Comparison of ENCODE assay signal across 19 cellular contexts in genomic region chr4:82652062-82652461, GRCh38.
DNase-seq lines count a peak whose midpoint lies in the region; ATAC-seq and TF ChIP-seq lines count a peak whose summit lies in the region.
"Had no signal": no experiment of that assay in that cellular context is flagged by ENCODE, and none has a peak within 500 bp of the region (broad histone marks: within the 10 kb centered on the region; RNA-seq: fewer than 3 reads in every experiment).

No MANE protein-coding gene starts in this region.

- H3K79me2 ChIP-seq in SK-N-SH (ENCODE audit: insufficient read depth), result no peaks in the 10 kb centered on the region

- WGBS in SK-N-SH (ENCODE audit: low lambda C conversion rate), result 57% methylated on average over 4 of the region's 4 CpGs

- DNase-seq in SK-N-SH, result no peak
- peak; percentile 92 for DNase-seq in SIG-M5 treated with dmso at 0.1 percent for 504 hours (lab: John Stamatoyannopoulos, UW; ENCODE audit: unreplicated experiment)
- DNase-seq in fibroblast of the aortic adventitia (ENCODE audit: low read depth), result peak; percentile 20
- no peak for DNase-seq in upper lobe of right lung
- DNase-seq in SW480 (ENCODE audit: low spot score), result no peak
- DNase-seq in NCI-H1694 (lab: John Stamatoyannopoulos, UW), result no peak
- DNase-seq: activated naive CD4-positive, alpha-beta T cell; Calu3; caudate nucleus; mesenchymal stem cell; NCI-H1694 treated with DMSO at 0.1 percent for 48 hours; NCI-H69; occipital lobe; Right ventricle myocardium superior had no signal

- H4K20me1 ChIP-seq in SK-N-SH (ENCODE audit: insufficient read depth), result no peaks in the 10 kb centered on the region

- H2AFZ ChIP-seq in SK-N-SH (ENCODE audit: low read depth), result no peak overlapping the region

- peaks cover 0 to 11% of the 10 kb centered on the region in 2 experiments; a peak in 1 of 4 replicates for H3K4me1 ChIP-seq in SK-N-SH (ENCODE audit: control insufficient read depth in 1 of 2, insufficient read depth in 2 of 2, low read depth in 1 of 2, low read length in 1 of 2)
- no peaks in the 10 kb centered on the region for H3K4me1 ChIP-seq in upper lobe of right lung

- peak overlapping the region in 1 of 2 experiments; percentile 44; a peak in 1 of 4 replicates for H3K27ac ChIP-seq in SK-N-SH (ENCODE audit: low read depth in 2 of 2, low read length in 1 of 2)
- no peak overlapping the region for H3K27ac ChIP-seq in upper lobe of right lung
- H3K27ac ChIP-seq: 22Rv1, thoracic aorta, VCaP had no signal

- no peaks in the 10 kb centered on the region for H3K27me3 ChIP-seq in SK-N-SH (ENCODE audit: insufficient read depth)
- no peaks in the 10 kb centered on the region for H3K27me3 ChIP-seq in upper lobe of right lung

- H3K9me3 ChIP-seq in SK-N-SH (no peaks in the 10 kb centered on the region), upper lobe of right lung (no peaks in the 10 kb centered on the region)
- H3K9me3 ChIP-seq: thoracic aorta had no signal

- CTCF ChIA-PET in SK-N-SH (lab: Yijun Ruan, JAX), result interaction anchor here (1.4 kb wide), 1 partner anchor 69 kb away, joined by 4 read pairs; no protein-coding TSS in a partner anchor

- no peak for TF ChIP-seq EP300 in SK-N-SH (IDR thresholded peaks at IDR 0.05; ENCODE audit: borderline replicate concordance in 1 of 2, low read depth in 1 of 2, low read length in 1 of 2)

- H3K9me2 ChIP-seq in SK-N-SH, result no peaks in the 10 kb centered on the region

- intact Hi-C loops in upper lobe of right lung (cut with DNase I), result no loop called here

- peaks cover 0 to 3% of the 10 kb centered on the region in 2 experiments for H3K36me3 ChIP-seq in SK-N-SH (replicated peaks in 1 of 2; ENCODE audit: control insufficient read depth in 1 of 2, insufficient read depth in 2 of 2, low read length in 1 of 2)
- no peaks in the 10 kb centered on the region for H3K36me3 ChIP-seq in upper lobe of right lung
- H3K36me3 ChIP-seq: thoracic aorta had no signal

- no peak overlapping the region for H3K9ac ChIP-seq in SK-N-SH

- no peak overlapping the region for H3K4me3 ChIP-seq in SK-N-SH (ENCODE audit: low read depth in 2 of 2, low read length in 1 of 2)
- H3K4me3 ChIP-seq in fibroblast of the aortic adventitia (ENCODE audit: low read depth, low read length), result no peak overlapping the region
- H3K4me3 ChIP-seq in upper lobe of right lung, result no peak overlapping the region
- H3K4me3 ChIP-seq: thoracic aorta had no signal

- peaks cover 11% of the 10 kb centered on the region for H3F3A ChIP-seq in SK-N-SH (replicated peaks; ENCODE audit: insufficient read depth)

- TF ChIP-seq RAD21 in SK-N-SH (IDR thresholded peaks at IDR 0.05; ENCODE audit: low read length), result no peak

- POLR2A ChIA-PET in SK-N-SH (lab: Yijun Ruan, JAX), result no interaction called here

- ATAC-seq in SK-N-SH treated with all-trans-retinoic acid at 6 μM for 48 hours (peak; percentile 42; the same call in 1 of the 3 replicates), upper lobe of right lung (peak; percentile 72), HG02870 (IDR thresholded peaks at IDR 0.05; ENCODE audit: unreplicated experiment) (no peak)

- TF ChIP-seq CTCF in SK-N-SH (IDR thresholded peaks at IDR 0.05) (no peak), fibroblast of the aortic adventitia (IDR thresholded peaks at IDR 0.05; ENCODE audit: insufficient read depth, low read length) (no peak), upper lobe of right lung (IDR thresholded peaks at IDR 0.05) (no peak)

- H3K4me2 ChIP-seq in SK-N-SH, result no peak overlapping the region

TF ChIP-seq in SK-N-SH treated with all-trans-retinoic acid at 6 μM for 48 hours, 23 proteins besides CTCF, POLR2A, EP300 and RAD21:
- TF ChIP-seq PPARA (CRISPR knock-in tag; IDR thresholded peaks at IDR 0.05; ENCODE audit: borderline replicate concordance) (no peak), ESRRG (CRISPR knock-in tag; IDR thresholded peaks at IDR 0.05) (no peak), PATZ1 (CRISPR knock-in tag; IDR thresholded peaks at IDR 0.05; ENCODE audit: borderline replicate concordance) (no peak)

TF ChIP-seq in SK-N-SH, 30 proteins besides CTCF, POLR2A, EP300 and RAD21:
- TF ChIP-seq TEAD4 (IDR thresholded peaks at IDR 0.05; ENCODE audit: borderline replicate concordance, insufficient read depth) (no peak), USF2 (IDR thresholded peaks at IDR 0.05; ENCODE audit: borderline replicate concordance, low read depth, low read length) (no peak), TCF12 (IDR thresholded peaks at IDR 0.05) (no peak), REST (IDR thresholded peaks at IDR 0.05; ENCODE audit: low read depth, low read length) (no peak), FOXM1 (IDR thresholded peaks at IDR 0.05; ENCODE audit: low read depth) (no peak), SMC3 (IDR thresholded peaks at IDR 0.05; ENCODE audit: low read depth, low read length) (no peak), GATA2 (CRISPR knock-in tag; IDR thresholded peaks at IDR 0.05) (no peak), FOSL2 (IDR thresholded peaks at IDR 0.05; ENCODE audit: borderline replicate concordance, low read depth) (no peak), USF1 (IDR thresholded peaks at IDR 0.05; ENCODE audit: borderline replicate concordance, low read depth) (no peak), EZH2phosphoT487 (IDR thresholded peaks at IDR 0.05; ENCODE audit: borderline replicate concordance, low read depth) (no peak), POLR2AphosphoS5 (IDR thresholded peaks at IDR 0.05; ENCODE audit: low read depth, low read length) (no peak), RFX5 (IDR thresholded peaks at IDR 0.05; ENCODE audit: low read length) (no peak), MAX (IDR thresholded peaks at IDR 0.05; ENCODE audit: low read depth) (no peak), YY1 (IDR thresholded peaks at IDR 0.05; ENCODE audit: low read depth) (no peak)

Comparison
In these comparisons a context has a peak if more than half of its experiments do, and no peak if none do; other contexts are left out.
1. DNase-seq: peak in SIG-M5 treated with dmso at 0.1 percent for 504 hours (single experiment) and fibroblast of the aortic adventitia (single experiment); none in SK-N-SH (single experiment), upper lobe of right lung (single experiment), SW480 (single experiment) and NCI-H1694 (single experiment).